Comparison of ENCODE assay signal across 21 cellular contexts in the genomic region with DNA sequence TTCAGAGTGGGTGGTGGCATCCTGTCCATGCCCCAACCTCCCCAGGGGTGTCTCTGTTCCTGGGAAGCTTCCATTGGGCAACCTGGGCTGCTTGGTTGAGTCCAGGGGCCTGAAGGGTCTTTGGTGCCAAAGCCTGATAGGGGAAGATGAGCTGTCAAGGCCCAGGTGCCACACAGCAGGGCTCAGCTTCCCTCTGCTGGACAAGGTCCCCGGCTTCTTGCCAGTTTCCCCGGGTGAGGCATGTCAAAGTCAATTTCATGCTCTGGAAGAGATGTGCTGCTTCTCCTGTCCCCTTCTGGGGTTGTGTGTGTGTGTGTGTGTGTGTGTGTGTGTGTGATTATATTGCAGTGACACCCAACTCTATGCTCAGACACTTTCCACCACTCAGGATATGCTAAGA. TPM values are rescaled to one million over a fixed set of nuclear protein-coding genes. Genes with fewer than 3 reads are reported as not detected.
DNase-seq lines count a peak whose midpoint lies in the region; ATAC-seq, FAIRE-seq and TF ChIP-seq lines count a peak whose summit lies in the region.
"Had no signal": no experiment of that assay in that cellular context is flagged by ENCODE, and none has a peak within 500 bp of the region (broad histone marks: within the 10 kb centered on the region; RNA-seq: fewer than 3 reads in every experiment).

No MANE protein-coding gene starts in this region.

- H3K27me3 Mint-ChIP-seq in neural crest cell (ENCODE audit: low read depth): peaks cover 2% of the 10 kb centered on the region
- H3K27me3 Mint-ChIP-seq: B cell; CD4-positive, alpha-beta T cell; IgD-negative memory B cell had no signal

- DNase-seq in NCI-H446 (lab: John Stamatoyannopoulos, UW) (peak; percentile 49 to 60), NCI-H446 treated with DMSO at 0.1 percent for 48 hours (lab: John Stamatoyannopoulos, UW) (no peak), G401 (ENCODE audit: low spot score) (peak; percentile 94), neural crest cell (ENCODE audit: low read depth, low spot score) (no peak), pancreas (no peak), 8988T (no peak), HuH-7.5 (ENCODE audit: low spot score) (no peak)
- DNase-seq: Caco-2; CD4-positive, alpha-beta T cell; GDM1; HCEC 1CT; KBM-7 had no signal

- no peaks in the 10 kb centered on the region for H3K4me1 ChIP-seq in pancreas

- H3K27ac ChIP-seq in pancreas: no peak overlapping the region
- H3K27ac ChIP-seq: 22Rv1, C4-2B had no signal

- in situ Hi-C loops in G401 (cut with HindIII; ENCODE audit: low sequenced_read_pairs): no loop called here

- peaks cover 3% of the 10 kb centered on the region for H3K36me3 Mint-ChIP-seq in neural crest cell (ENCODE audit: low read depth)
- H3K36me3 Mint-ChIP-seq: IgD-negative memory B cell had no signal

- H3K36me3 ChIP-seq in pancreas: no peaks in the 10 kb centered on the region

- intact Hi-C loops in pancreas (cut with DNase I): no loop called here

- no peaks in the 10 kb centered on the region for H3K9me3 Mint-ChIP-seq in neural crest cell
- H3K9me3 Mint-ChIP-seq: CD4-positive, alpha-beta T cell; GM23338; IgD-negative memory B cell had no signal

- TF ChIP-seq CTCF in neural crest cell (conservative IDR thresholded peaks at IDR 0.05) (no peak), pancreas (IDR thresholded peaks at IDR 0.05) (no peak)

- no peaks in the 10 kb centered on the region for H3K9me3 ChIP-seq in pancreas
- H3K9me3 ChIP-seq: Caco-2 had no signal

- FAIRE-seq in pancreas (lab: Jason Lieb, UNC): no peak
- FAIRE-seq: D721Med, GM12892, H54, HTR-8/SVneo had no signal

- WGBS in pancreas, 2 donors: 65 to 68% methylated on average over 2 of the region's 2 CpGs

- H3K27ac Mint-ChIP-seq in neural crest cell (ENCODE audit: unreplicated experiment): peak overlapping the region; percentile 86
- H3K27ac Mint-ChIP-seq: B cell; CD4-positive, alpha-beta T cell; GM23338; IgD-negative memory B cell had no signal

- peaks cover 10% of the 10 kb centered on the region for H3K4me1 Mint-ChIP-seq in neural crest cell
- H3K4me1 Mint-ChIP-seq: B cell, IgD-negative memory B cell had no signal

- no peak overlapping the region for H3K4me3 ChIP-seq in pancreas
- H3K4me3 ChIP-seq: GM23338 had no signal

- H3K4me3 Mint-ChIP-seq in neural crest cell: no peak overlapping the region
- H3K4me3 Mint-ChIP-seq: B cell; CD4-positive, alpha-beta T cell; GM23338; IgD-negative memory B cell had no signal

- no peak for ATAC-seq in pancreas
- ATAC-seq: GM23338 had no signal

- no peaks in the 10 kb centered on the region for H3K27me3 ChIP-seq in pancreas

RNA-seq across cellular contexts. Expression of a gene that starts 26.9 kb away (rescaled TPM):
- total RNA-seq in G401 (2014; rRNA removed; shearing (Covaris generic)): 136 and 146 TPM in 2 replicates
- 83.6 and 85.6 TPM in 2 replicates for total RNA-seq in neural crest cell
- total RNA-seq in pancreas: 10 to 100 TPM; 22.3 to 40.2 (median 30.5) TPM
- polyA plus RNA-seq in pancreas: 10 to 100 TPM; 18.8 to 29.2 TPM

Comparison
In these comparisons a context has a peak if more than half of its experiments do, and no peak if none do; other contexts are left out.
1. DNase-seq: peak in NCI-H446 (2 of 2) and G401 (single experiment); none in NCI-H446 treated with DMSO at 0.1 percent for 48 hours (single experiment), neural crest cell (single experiment), pancreas (0 of 6), 8988T (single experiment) and HuH-7.5 (single experiment).